ENCODE assay signal across 8 cellular contexts in genomic region chr4:40316782-40317635, GRCh38. TPM values are rescaled to one million over a fixed set of nuclear protein-coding genes. Genes with fewer than 3 reads are reported as not detected.
DNase-seq lines count a peak whose midpoint lies in the region; ATAC-seq and TF ChIP-seq lines count a peak whose summit lies in the region.

No MANE protein-coding gene starts in this region.

- intact Hi-C loops in CD14-positive monocyte (cut with micrococcal nuclease), result loop anchor here in 1 of 2 donors (5.0 kb wide), 1 partner anchor 260 kb away; the partner anchor contains the start of gene N4BP2
- intact Hi-C loops in posterior cingulate gyrus (cut with DNase I), result no loop called here

- H3K27me3 Mint-ChIP-seq in CD14-positive monocyte (ENCODE audit: low read depth in 3 of 3), result peaks cover 0 to 6% (median 2%) of the 10 kb centered on the region in 3 donors

- H3K4me3 ChIP-seq in LNCaP clone FGC (ENCODE audit: low read depth, low read length), result no peak overlapping the region

- H3K27ac Mint-ChIP-seq in CD14-positive monocyte, result peak overlapping the region; percentile 98 to 100 (median 98)

- H3K4me3 Mint-ChIP-seq in CD14-positive monocyte, result peak overlapping the region; percentile 72 to 84

- no peaks in the 10 kb centered on the region for H3K9me3 Mint-ChIP-seq in CD14-positive monocyte

- TF ChIP-seq CTCF in CD14-positive monocyte (IDR thresholded peaks at IDR 0.05) (peak; percentile 87), LNCaP clone FGC (IDR thresholded peaks at IDR 0.05; ENCODE audit: control insufficient read depth, extremely low read depth, insufficient read depth) (peak; percentile 69)

- H3K4me1 Mint-ChIP-seq in CD14-positive monocyte, result peaks cover 36% of the 10 kb centered on the region

- peak; percentile 48 for ATAC-seq in GM21423 (IDR thresholded peaks at IDR 0.05; ENCODE audit: unreplicated experiment)

- no peaks in the 10 kb centered on the region for H3K36me3 Mint-ChIP-seq in CD14-positive monocyte

- peak; percentile 62 for DNase-seq in CD14-positive monocyte (ENCODE audit: low spot score)
- DNase-seq in LNCaP clone FGC (ENCODE audit: low read depth), result peak; percentile 39
- DNase-seq in activated effector memory CD4-positive, alpha-beta T cell treated with Interleukin-2 at 50 U/mL for 16 hours, result peak; percentile 39
- peak; percentile 90 for DNase-seq in glomerular endothelial cell (ENCODE audit: extremely low read depth, low read depth, low spot score)
- DNase-seq in posterior cingulate gyrus, result peak in 6 of 10 donors; percentile 23 to 86 (median 38)
- no peak for DNase-seq in NCI-H1092 (lab: John Stamatoyannopoulos, UW)
- no peak for DNase-seq in GOT3 (lab: John Stamatoyannopoulos, UW)

RNA-seq across cellular contexts. Expression of gene CHRNA9, which starts 18.1 kb away (rescaled TPM):
- polyA plus RNA-seq in CD14-positive monocyte, result not detected
- total RNA-seq in glomerular endothelial cell, result not detected in 2 replicates

Comparison
In these comparisons a context has a peak if more than half of its experiments do, and no peak if none do; other contexts are left out.
1. DNase-seq: peak in CD14-positive monocyte (single experiment), LNCaP clone FGC (single experiment), activated effector memory CD4-positive, alpha-beta T cell treated with Interleukin-2 at 50 U/mL for 16 hours (single experiment), glomerular endothelial cell (single experiment) and posterior cingulate gyrus (6 of 10); none in NCI-H1092 (single experiment) and GOT3 (single experiment).